ENCODE assay signal across 18 cellular contexts in the genomic region with DNA sequence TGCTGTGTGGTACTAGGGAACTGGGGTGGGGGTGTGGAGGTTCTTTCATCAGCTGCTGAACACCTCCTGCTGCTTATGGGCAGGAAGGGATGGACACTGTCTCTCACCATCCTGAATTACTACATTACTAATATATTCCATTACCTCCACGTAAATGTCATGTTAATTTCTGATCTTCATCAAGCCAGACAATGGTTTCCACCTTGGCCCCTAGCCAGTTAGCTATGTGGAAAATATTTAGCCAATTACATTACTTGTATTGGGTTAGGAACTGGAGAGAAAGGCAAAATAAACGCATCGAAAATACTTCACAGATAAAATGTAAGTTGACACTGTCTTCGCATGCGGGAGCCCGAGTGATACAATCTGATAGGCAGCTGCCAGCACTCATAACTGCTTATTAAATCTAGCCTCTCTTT.
DNase-seq lines count a peak whose midpoint lies in the region; ATAC-seq, FAIRE-seq and TF ChIP-seq lines count a peak whose summit lies in the region.
"Had no signal": no experiment of that assay in that cellular context is flagged by ENCODE, and none has a peak within 500 bp of the region (broad histone marks: within the 10 kb centered on the region; RNA-seq: fewer than 3 reads in every experiment).

No MANE protein-coding gene starts in this region.

- H3K36me3 Mint-ChIP-seq in activated naive CD4-positive, alpha-beta T cell treated with anti-CD3 and anti-CD28 coated beads, Interleukin-2, amount 50 U/mL, for 24 hours, result peaks cover 16% of the 10 kb centered on the region
- H3K36me3 Mint-ChIP-seq in activated naive CD8-positive, alpha-beta T cell, result peaks cover 12% of the 10 kb centered on the region
- H3K36me3 Mint-ChIP-seq in stimulated activated naive CD8-positive, alpha-beta T cell treated with anti-CD3 and anti-CD28 coated beads, Interleukin-15, Interleukin-2, amounts not matched to agents 100 ng/mL and 50 ng/mL, for 24 hours (ENCODE audit: low read depth), result peaks cover 38% of the 10 kb centered on the region

- H3F3A ChIP-seq in smooth muscle cell (ENCODE audit: low read depth), result no peaks in the 10 kb centered on the region

- H4K20me1 ChIP-seq in smooth muscle cell (ENCODE audit: low read depth), result no peaks in the 10 kb centered on the region

- H3K9me3 ChIP-seq in pancreas, result no peaks in the 10 kb centered on the region
- no peaks in the 10 kb centered on the region for H3K9me3 ChIP-seq in smooth muscle cell (replicated peaks; ENCODE audit: low read depth)
- H3K9me3 ChIP-seq: colonic mucosa, HAP-1 had no signal

- ATAC-seq in pancreas, result no peak
- ATAC-seq: esophagus mucosa, heart left ventricle had no signal

- H3K4me3 ChIP-seq in pancreas (no peak overlapping the region), smooth muscle cell (no peak overlapping the region)
- H3K4me3 ChIP-seq: colonic mucosa, HAP-1, heart left ventricle had no signal

- peaks cover 0 to 15% (median 0%) of the 10 kb centered on the region in 3 donors for H3K36me3 ChIP-seq in pancreas
- H3K36me3 ChIP-seq in smooth muscle cell (ENCODE audit: low read depth), result peaks cover 5% of the 10 kb centered on the region
- H3K36me3 ChIP-seq: colonic mucosa had no signal

- H3K9me3 Mint-ChIP-seq in activated naive CD4-positive, alpha-beta T cell treated with anti-CD3 and anti-CD28 coated beads, Interleukin-2, amount 50 U/mL, for 24 hours, result peaks cover 5% of the 10 kb centered on the region
- H3K9me3 Mint-ChIP-seq in activated naive CD8-positive, alpha-beta T cell (ENCODE audit: low read depth), result no peaks in the 10 kb centered on the region
- peaks cover 11% of the 10 kb centered on the region for H3K9me3 Mint-ChIP-seq in stimulated activated naive CD8-positive, alpha-beta T cell treated with anti-CD3 and anti-CD28 coated beads, Interleukin-15, Interleukin-2, amounts not matched to agents 100 ng/mL and 50 ng/mL, for 24 hours

- no peak for DNase-seq in activated naive CD4-positive, alpha-beta T cell (lab: John Stamatoyannopoulos, UW)
- peak; percentile 33 for DNase-seq in SK-N-DZ (ENCODE audit: low spot score)
- no peak for DNase-seq in pancreas
- DNase-seq in T1000 (lab: John Stamatoyannopoulos, UW), result no peak
- DNase-seq in smooth muscle cell (lab: John Stamatoyannopoulos, UW; ENCODE audit: unreplicated experiment), result no peak
- DNase-seq: AML-193, amniotic stem cell, colonic mucosa, heart left ventricle, KBM-7, NCI-H1436, NCI-H69, RPMI8226 had no signal

- no peak for TF ChIP-seq CTCF in pancreas (IDR thresholded peaks at IDR 0.05)
- no peak for TF ChIP-seq CTCF in smooth muscle cell (IDR thresholded peaks at IDR 0.05; ENCODE audit: borderline replicate concordance, insufficient read depth, poor library complexity, severe bottlenecking)

- peak overlapping the region; percentile 89 for H3K4me3 Mint-ChIP-seq in activated naive CD4-positive, alpha-beta T cell treated with anti-CD3 and anti-CD28 coated beads, Interleukin-2, amount 50 U/mL, for 24 hours
- peak overlapping the region; percentile 88 for H3K4me3 Mint-ChIP-seq in activated naive CD8-positive, alpha-beta T cell
- H3K4me3 Mint-ChIP-seq in stimulated activated naive CD8-positive, alpha-beta T cell treated with anti-CD3 and anti-CD28 coated beads, Interleukin-15, Interleukin-2, amounts not matched to agents 100 ng/mL and 50 ng/mL, for 24 hours, result peak overlapping the region; percentile 71

- H3K27ac ChIP-seq in pancreas, result no peak overlapping the region
- no peak overlapping the region for H3K27ac ChIP-seq in smooth muscle cell (ENCODE audit: low read depth)
- H3K27ac ChIP-seq: colonic mucosa had no signal

- H3K79me2 ChIP-seq in smooth muscle cell (ENCODE audit: low read depth), result peaks cover 22% of the 10 kb centered on the region

- FAIRE-seq in pancreas (lab: Jason Lieb, UNC), result no peak

- peaks cover 93% of the 10 kb centered on the region for H3K4me1 Mint-ChIP-seq in activated naive CD4-positive, alpha-beta T cell treated with anti-CD3 and anti-CD28 coated beads, Interleukin-2, amount 50 U/mL, for 24 hours
- H3K4me1 Mint-ChIP-seq in activated naive CD8-positive, alpha-beta T cell (ENCODE audit: low read depth), result peaks cover 97% of the 10 kb centered on the region
- peaks cover 97% of the 10 kb centered on the region for H3K4me1 Mint-ChIP-seq in stimulated activated naive CD8-positive, alpha-beta T cell treated with anti-CD3 and anti-CD28 coated beads, Interleukin-15, Interleukin-2, amounts not matched to agents 100 ng/mL and 50 ng/mL, for 24 hours (ENCODE audit: low read depth)

- H3K27ac Mint-ChIP-seq in activated naive CD4-positive, alpha-beta T cell treated with anti-CD3 and anti-CD28 coated beads, Interleukin-2, amount 50 U/mL, for 24 hours, result peak overlapping the region; percentile 100
- H3K27ac Mint-ChIP-seq in activated naive CD8-positive, alpha-beta T cell, result peak overlapping the region; percentile 100
- peak overlapping the region; percentile 94 for H3K27ac Mint-ChIP-seq in stimulated activated naive CD8-positive, alpha-beta T cell treated with anti-CD3 and anti-CD28 coated beads, Interleukin-15, Interleukin-2, amounts not matched to agents 100 ng/mL and 50 ng/mL, for 24 hours

- whole genome bisulfite sequencing in pancreas, 2 donors, result 80 to 84% methylated on average over 6 of the region's 6 CpGs
- 84% methylated on average over 6 of the region's 6 CpGs for WGBS in smooth muscle cell (ENCODE audit: low lambda C conversion rate)

- no peak overlapping the region for H3K4me2 ChIP-seq in smooth muscle cell

- H3K4me1 ChIP-seq in pancreas (no peaks in the 10 kb centered on the region), smooth muscle cell (ENCODE audit: low read depth) (no peaks in the 10 kb centered on the region)
- H3K4me1 ChIP-seq: colonic mucosa, HAP-1 had no signal

- H3K27me3 ChIP-seq in pancreas, result no peaks in the 10 kb centered on the region
- no peaks in the 10 kb centered on the region for H3K27me3 ChIP-seq in smooth muscle cell (ENCODE audit: low read depth)
- H3K27me3 ChIP-seq: colonic mucosa, heart left ventricle had no signal

- intact Hi-C loops in pancreas (cut with DNase I), result no loop called here

- H2AFZ ChIP-seq in smooth muscle cell (ENCODE audit: low read depth), result no peak overlapping the region

- no peak overlapping the region for H3K9ac ChIP-seq in smooth muscle cell (ENCODE audit: low read depth)

- no peaks in the 10 kb centered on the region for H3K27me3 Mint-ChIP-seq in activated naive CD4-positive, alpha-beta T cell treated with anti-CD3 and anti-CD28 coated beads, Interleukin-2, amount 50 U/mL, for 24 hours
- no peaks in the 10 kb centered on the region for H3K27me3 Mint-ChIP-seq in activated naive CD8-positive, alpha-beta T cell
- no peaks in the 10 kb centered on the region for H3K27me3 Mint-ChIP-seq in stimulated activated naive CD8-positive, alpha-beta T cell treated with anti-CD3 and anti-CD28 coated beads, Interleukin-15, Interleukin-2, amounts not matched to agents 100 ng/mL and 50 ng/mL, for 24 hours
